8 cellular contexts compared by ENCODE assay signal in genomic region chr12:48851883-48852733, GRCh38. TPM values are rescaled to one million over a fixed set of nuclear protein-coding genes. Genes with fewer than 3 reads are reported as not detected.
DNase-seq lines count a peak whose midpoint lies in the region; ATAC-seq and TF ChIP-seq lines count a peak whose summit lies in the region.

TSS of gene DDX23 (minus strand) at chr12:48852163. CDS start at chr12:48845782, 6,381 bp downstream.

- 0% methylated on average over 38 to 53 of the region's 53 CpGs for WGBS in tibial nerve, 2 donors

- peak within 1 kb of the TSS; percentile 85 for H2AFZ ChIP-seq in parathyroid adenoma

- ATAC-seq in HG02759 (IDR thresholded peaks at IDR 0.05; ENCODE audit: unreplicated experiment) (peak; percentile 95), Right ventricle myocardium superior (ENCODE audit: poor library complexity) (peak; percentile 99)

- peak in 1 of 2 donors; percentile 43 for TF ChIP-seq POLR2A in tibial nerve (IDR thresholded peaks at IDR 0.05)

- peaks cover 25% of the 10 kb centered on the region for H3K79me2 ChIP-seq in parathyroid adenoma

- H3K4me3 ChIP-seq in GM12864 (ENCODE audit: low read depth, low read length) (peak within 1 kb of the TSS; percentile 92), parathyroid adenoma (ENCODE audit: low read depth, low read length) (peak within 1 kb of the TSS; percentile 94), tibial nerve (peak within 1 kb of the TSS; percentile 65 to 98 (median 74))

- H3K27me3 ChIP-seq in parathyroid adenoma (ENCODE audit: control insufficient read depth, insufficient read depth, low read length): no peaks in the 10 kb centered on the region
- H3K27me3 ChIP-seq in tibial nerve: no peaks in the 10 kb centered on the region

- peak in 1 of 2 donors; percentile 84 for TF ChIP-seq EP300 in tibial nerve (IDR thresholded peaks at IDR 0.05)

- peaks cover 9% of the 10 kb centered on the region for H3K4me1 ChIP-seq in parathyroid adenoma
- H3K4me1 ChIP-seq in tibial nerve: peaks cover 0 to 29% (median 10%) of the 10 kb centered on the region in 4 donors

- H3K4me2 ChIP-seq in parathyroid adenoma (ENCODE audit: low read length): peak within 1 kb of the TSS; percentile 83

- peak within 1 kb of the TSS; percentile 78 for H3K27ac ChIP-seq in parathyroid adenoma
- H3K27ac ChIP-seq in tibial nerve: peak within 1 kb of the TSS; percentile 40 to 93 (median 88)

- H3K36me3 ChIP-seq in parathyroid adenoma (ENCODE audit: control insufficient read depth, insufficient read depth, low read length) (no peaks in the 10 kb centered on the region), tibial nerve (peaks cover 0 to 13% (median 0%) of the 10 kb centered on the region in 3 donors)

- TF ChIP-seq CTCF in GM12864 (IDR thresholded peaks at IDR 0.05; ENCODE audit: low read depth, low read length, missing control alignments) (no peak), parathyroid adenoma (IDR thresholded peaks at IDR 0.05) (no peak), tibial nerve (IDR thresholded peaks at IDR 0.05) (peak in 1 of 5 experiments; percentile 40)

- H3K9ac ChIP-seq in parathyroid adenoma: peak within 1 kb of the TSS; percentile 61

- intact Hi-C loops in Right ventricle myocardium superior (cut with DNase I): loop anchor here (2.0 to 10.0 kb wide), 3 partner anchors 39 to 145 kb away; partner anchors contain the start of gene DDN

- DNase-seq in GM12864 (ENCODE audit: low read depth): peak; percentile 91
- peak; percentile 98 to 99 (median 98) for DNase-seq in NCI-H1417 (lab: John Stamatoyannopoulos, UW)
- DNase-seq in SW 1271 (lab: John Stamatoyannopoulos, UW): peak; percentile 90 to 95
- peak; percentile 77 for DNase-seq in activated naive CD8-positive, alpha-beta T cell treated with anti-CD3 and anti-CD28 coated beads, Interleukin-2, amount 50 U/mL, for 16 hours (ENCODE audit: low read depth, low spot score)
- peak; percentile 97 for DNase-seq in Right ventricle myocardium superior
- peak; percentile 84 to 88 for DNase-seq in tibial nerve (ENCODE audit: low spot score in 2 of 2)

- H3K9me3 ChIP-seq in parathyroid adenoma (ENCODE audit: control insufficient read depth, low read length) (no peaks in the 10 kb centered on the region), tibial nerve (no peaks in the 10 kb centered on the region)

RNA-seq across cellular contexts. Expression of gene DDX23, which starts in this region (rescaled TPM):
- total RNA-seq in Right ventricle myocardium superior: 32.4 TPM
- total RNA-seq in tibial nerve: 10 to 100 TPM; 40.9 to 73.7 (median 49.8) TPM

Comparison
In these comparisons a context has a peak if more than half of its experiments do, and no peak if none do; other contexts are left out.
1. Peak in every context shown above with its lines: DNase-seq, ATAC-seq, H3K4me3 ChIP-seq and H3K27ac ChIP-seq.